ENCODE assay signal across 8 cellular contexts in genomic region chr12:13195848-13196301, GRCh38. TPM values are rescaled to one million over a fixed set of nuclear protein-coding genes. Genes with fewer than 3 reads are reported as not detected.
DNase-seq lines count a peak whose midpoint lies in the region; ATAC-seq and TF ChIP-seq lines count a peak whose summit lies in the region.

No MANE protein-coding gene starts in this region.

- H3K9me3 Mint-ChIP-seq in activated B cell treated with CpG ODN at 0.5 μM for 24 hours (no peaks in the 10 kb centered on the region), immature natural killer cell (peaks cover 0 to 2% (median 0%) of the 10 kb centered on the region in 6 donors)

- H3K27ac Mint-ChIP-seq in activated B cell treated with CpG ODN at 0.5 μM for 24 hours (peak overlapping the region; percentile 50), immature natural killer cell (no peak overlapping the region)

- peaks cover 38% of the 10 kb centered on the region for H3K27me3 Mint-ChIP-seq in activated B cell treated with CpG ODN at 0.5 μM for 24 hours
- H3K27me3 Mint-ChIP-seq in immature natural killer cell (ENCODE audit: low read depth in 3 of 3), result peaks cover 6 to 15% (median 9%) of the 10 kb centered on the region in 3 donors

- TF ChIP-seq CTCF in activated B cell treated with CpG ODN at 0.5 μM for 24 hours (IDR thresholded peaks at IDR 0.05) (no peak), foreskin fibroblast (IDR thresholded peaks at IDR 0.05; ENCODE audit: low read depth, low read length) (no peak)

- H3K4me1 Mint-ChIP-seq in activated B cell treated with CpG ODN at 0.5 μM for 24 hours (peaks cover 31% of the 10 kb centered on the region), immature natural killer cell (peaks cover 14 to 17% of the 10 kb centered on the region in 2 donors)

- peak; percentile 71 for DNase-seq in ELR (ENCODE audit: low read depth)
- DNase-seq in activated B cell treated with CpG ODN at 0.5 μM for 24 hours, result no peak
- peak; percentile 73 to 86 for DNase-seq in foreskin fibroblast
- DNase-seq in skeletal muscle cell (ENCODE audit: low read depth), result no peak
- DNase-seq in immature natural killer cell, result no peak
- no peak for DNase-seq in germinal center (ENCODE audit: low spot score)
- DNase-seq in RPMI8226, result no peak
- no peak for DNase-seq in NCI-H524 (lab: John Stamatoyannopoulos, UW)

- peak overlapping the region; percentile 87 to 89 for H3K4me3 ChIP-seq in foreskin fibroblast (ENCODE audit: low read depth in 1 of 2, low read length in 2 of 2)
- peak overlapping the region; percentile 65 for H3K4me3 ChIP-seq in skeletal muscle cell (ENCODE audit: low read depth, low read length)

- ATAC-seq in activated B cell treated with CpG ODN at 0.5 μM for 24 hours (ENCODE audit: low read depth), result no peak

- intact Hi-C loops in activated B cell treated with CpG ODN at 0.5 μM for 24 hours (cut with micrococcal nuclease), result loop anchor here (1.0 kb wide), 4 partner anchors 23 to 196 kb away; partner anchors contain the start of gene HEBP1

- H3K36me3 Mint-ChIP-seq in activated B cell treated with CpG ODN at 0.5 μM for 24 hours (ENCODE audit: low read depth) (no peaks in the 10 kb centered on the region), immature natural killer cell (no peaks in the 10 kb centered on the region)

- CTCF ChIA-PET in activated B cell treated with CpG ODN at 0.5 μM for 24 hours (lab: Charles Lee), result interaction anchor here (1.0 to 2.0 kb wide), 4 partner anchors 13 to 279 kb away, joined by 3 to 10 read pairs (median 3); no protein-coding TSS in a partner anchor

- POLR2A ChIA-PET in activated B cell treated with CpG ODN at 0.5 μM for 24 hours (lab: Charles Lee), result interaction anchor here (1.0 kb wide), 1 partner anchor 96 kb away, joined by 3 read pairs; no protein-coding TSS in a partner anchor

- peak overlapping the region; percentile 75 for H3K4me3 Mint-ChIP-seq in activated B cell treated with CpG ODN at 0.5 μM for 24 hours
- H3K4me3 Mint-ChIP-seq in immature natural killer cell, result no peak overlapping the region

RNA-seq across cellular contexts. Expression of gene EMP1, which starts 0.7 kb away (rescaled TPM):
- total RNA-seq in activated B cell treated with CpG ODN at 0.5 μM for 24 hours, result 0.39 TPM in 1 of 2 replicates, not detected in the other
- polyA plus RNA-seq in immature natural killer cell, result 1 to 10 TPM in 2 of 3 donors, under 1 TPM in 1; 0.04 to 1.5 (median 1.3) TPM

Comparison
In these comparisons a context has a peak if more than half of its experiments do, and no peak if none do; other contexts are left out.
1. DNase-seq: peak in ELR (single experiment) and foreskin fibroblast (2 of 2); none in activated B cell treated with CpG ODN at 0.5 μM for 24 hours (single experiment), skeletal muscle cell (single experiment), immature natural killer cell (0 of 3), germinal center (single experiment), RPMI8226 (single experiment) and NCI-H524 (0 of 2).